Comparison of ENCODE assay signal across 8 cellular contexts in the genomic region with DNA sequence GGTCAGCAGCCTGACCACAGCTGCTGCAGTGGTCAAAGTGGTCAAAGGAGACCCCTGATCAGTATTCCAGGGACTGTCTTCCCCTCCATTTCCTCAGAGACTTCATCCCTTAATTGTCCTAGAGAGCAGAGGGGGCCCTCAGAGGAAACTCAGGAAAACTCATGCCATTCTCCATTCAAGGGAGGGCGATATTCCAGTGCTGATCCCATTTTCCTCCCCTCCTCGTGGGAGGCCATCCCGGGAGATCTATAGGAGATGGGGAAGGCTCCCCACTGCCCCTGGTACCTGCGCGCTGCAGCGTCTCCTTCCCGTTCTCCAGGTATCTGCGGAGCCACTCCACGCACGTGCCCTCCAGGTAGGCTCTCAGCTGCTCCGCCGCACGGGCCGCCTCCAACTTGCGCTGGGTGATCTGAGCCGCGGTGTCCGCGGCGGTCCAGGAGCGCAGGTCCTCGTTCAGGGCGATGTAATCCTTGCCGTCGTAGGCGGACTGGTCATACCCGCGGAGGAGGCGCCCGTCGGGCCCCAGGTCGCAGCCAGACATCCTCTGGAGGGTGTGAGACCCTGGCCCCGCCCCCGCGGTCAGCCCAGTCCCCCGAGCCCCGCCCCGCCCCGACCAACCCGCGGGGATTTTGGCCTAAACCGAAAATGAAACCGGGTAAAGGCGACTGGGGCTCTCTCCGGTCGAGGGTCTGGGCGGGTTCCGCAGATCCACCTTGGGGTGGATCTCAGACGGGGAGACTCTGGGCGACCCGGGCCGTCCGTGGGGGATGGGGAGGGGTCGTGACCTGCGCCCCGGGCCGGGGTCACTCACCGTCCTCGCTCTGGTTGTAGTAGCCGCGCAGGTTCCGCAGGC. TPM values are rescaled to one million over a fixed set of nuclear protein-coding genes. Genes with fewer than 3 reads are reported as not detected.
DNase-seq lines count a peak whose midpoint lies in the region; FAIRE-seq and TF ChIP-seq lines count a peak whose summit lies in the region.

No MANE protein-coding gene starts in this region.

- H3K9me3 ChIP-seq in astrocyte (ENCODE audit: insufficient read depth, low read depth, low read length) (no peaks in the 10 kb centered on the region), small intestine (ENCODE audit: control insufficient read depth, low read depth) (no peaks in the 10 kb centered on the region)

- peak overlapping the region; percentile 53 for H3K27ac ChIP-seq in astrocyte (ENCODE audit: low read depth, low read length)
- peak overlapping the region; percentile 96 to 99 for H3K27ac ChIP-seq in small intestine (ENCODE audit: low read depth in 1 of 2, low read length in 1 of 2)

- peak overlapping the region; percentile 83 for H3K4me3 Mint-ChIP-seq in astrocyte (ENCODE audit: unreplicated experiment)

- no peaks in the 10 kb centered on the region for H3K36me3 ChIP-seq in astrocyte (ENCODE audit: insufficient read depth, low read length)
- H3K36me3 ChIP-seq in small intestine (ENCODE audit: control insufficient read depth in 2 of 2, insufficient read depth in 2 of 2, low read length in 2 of 2) = peaks cover 0 to 7% of the 10 kb centered on the region in 2 donors

- no peaks in the 10 kb centered on the region for H4K20me1 ChIP-seq in astrocyte (ENCODE audit: insufficient read depth, low read length)

- H3K27me3 Mint-ChIP-seq in astrocyte (ENCODE audit: low read depth, unreplicated experiment) = peaks cover 2% of the 10 kb centered on the region

- peak; percentile 76 for DNase-seq in Daoy (ENCODE audit: low read depth)
- peak; percentile 12 for DNase-seq in HCEC 1CT
- DNase-seq in RKO (ENCODE audit: low spot score) = peak; percentile 87
- peak; percentile 38 for DNase-seq in astrocyte (ENCODE audit: low read depth)
- peak; percentile 77 for DNase-seq in small intestine
- DNase-seq in cerebellum (ENCODE audit: low spot score) = no peak
- DNase-seq in SIG-M5 treated with dmso at 0.1 percent for 504 hours (lab: John Stamatoyannopoulos, UW; ENCODE audit: unreplicated experiment) = no peak

- H3K4me3 ChIP-seq in astrocyte (ENCODE audit: insufficient read depth, low read depth, low read length) (peak overlapping the region; percentile 64), iPS-11a (ENCODE audit: low read depth, low read length) (peak overlapping the region; percentile 62), small intestine (ENCODE audit: low read depth in 1 of 2, low read length in 2 of 2) (peak overlapping the region; percentile 73 to 74)

- TF ChIP-seq CTCF in astrocyte (IDR thresholded peaks at IDR 0.05; ENCODE audit: insufficient read depth, low read depth, low read length) = no peak

- no peaks in the 10 kb centered on the region for H3K9me3 Mint-ChIP-seq in astrocyte (ENCODE audit: unreplicated experiment)

- H3K4me1 ChIP-seq in astrocyte (ENCODE audit: insufficient read depth, low read length) (no peaks in the 10 kb centered on the region), small intestine (ENCODE audit: control insufficient read depth in 2 of 2, insufficient read depth in 1 of 2, low read depth in 1 of 2, low read length in 1 of 2) (no peaks in the 10 kb centered on the region)

- peak overlapping the region; percentile 83 for H3K27ac Mint-ChIP-seq in astrocyte (ENCODE audit: unreplicated experiment)

- H3K9ac ChIP-seq in astrocyte (ENCODE audit: low read length) = peak overlapping the region; percentile 81

- WGBS in small intestine, 3 donors = 2 to 5% (median 2%) methylated on average over 44 to 62 of the region's 62 CpGs

- peaks cover 16% of the 10 kb centered on the region for H3K27me3 ChIP-seq in astrocyte (ENCODE audit: insufficient read depth, low read length)
- no peaks in the 10 kb centered on the region for H3K27me3 ChIP-seq in small intestine (ENCODE audit: control insufficient read depth in 2 of 2, insufficient read depth in 2 of 2, low read length in 2 of 2)

- H3K4me1 Mint-ChIP-seq in astrocyte (ENCODE audit: low read depth, unreplicated experiment) = peaks cover 11% of the 10 kb centered on the region

- H2AFZ ChIP-seq in astrocyte (ENCODE audit: low read depth, low read length) = peak overlapping the region; percentile 50

- FAIRE-seq in astrocyte (lab: Jason Lieb, UNC) (no peak), small intestine (lab: Jason Lieb, UNC) (no peak)

- no peaks in the 10 kb centered on the region for H3K79me2 ChIP-seq in astrocyte (ENCODE audit: insufficient read depth, low read length)

- H3K36me3 Mint-ChIP-seq in astrocyte (ENCODE audit: low read depth, unreplicated experiment) = peaks cover 28% of the 10 kb centered on the region

- peak overlapping the region; percentile 93 for H3K4me2 ChIP-seq in astrocyte (ENCODE audit: low read length)

RNA-seq across cellular contexts. Expression of gene HLA-C, which starts 0.9 kb away (rescaled TPM):
- 431 and 475 TPM in 2 replicates for total RNA-seq in Daoy (2014; rRNA removed; shearing (Covaris generic))
- 587 and 786 TPM in 2 replicates for total RNA-seq in astrocyte
- polyA plus RNA-seq in small intestine = 100 to 1,000 TPM; 430 to 486 (median 483) TPM
- 10.1 TPM for total RNA-seq in cerebellum

Comparison
In these comparisons a context has a peak if more than half of its experiments do, and no peak if none do; other contexts are left out.
1. DNase-seq: peak in Daoy (single experiment), HCEC 1CT (single experiment), RKO (single experiment), astrocyte (single experiment) and small intestine (single experiment); none in cerebellum (single experiment) and SIG-M5 treated with dmso at 0.1 percent for 504 hours (single experiment).
2. RNA of gene HLA-C, which starts 0.9 kb away (total RNA-seq): 587 to 786 TPM in astrocyte and 431 to 475 TPM in Daoy; 10.1 TPM in cerebellum (single experiment); every median in the first group is over 10 times any median in the second.
3. Peak in every context shown above with its lines, with median percentiles within 50 percentile points of each other: H3K4me3 ChIP-seq.